In the genomic region with DNA sequence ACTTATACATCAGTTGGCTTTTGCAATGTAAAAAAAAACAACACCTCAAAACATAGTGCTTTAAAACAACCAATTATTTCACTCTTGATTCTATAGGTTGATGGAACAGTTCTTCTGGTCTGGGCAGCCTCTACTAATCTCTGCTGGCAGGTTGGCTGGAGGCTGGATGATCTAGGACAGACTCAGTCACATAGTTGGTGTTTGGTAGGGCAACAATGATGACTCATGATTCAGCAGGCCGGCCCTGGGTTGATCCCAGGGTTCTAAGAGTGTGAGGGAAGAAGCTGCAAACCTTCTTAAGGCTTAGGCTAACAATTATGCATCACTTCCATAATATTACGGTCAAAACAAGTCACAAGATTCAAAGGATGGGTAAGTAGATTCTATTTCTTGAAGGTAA, we compare ENCODE assay signal across 22 cellular contexts.
DNase-seq lines count a peak whose midpoint lies in the region; FAIRE-seq and TF ChIP-seq lines count a peak whose summit lies in the region.
"Had no signal": no experiment of that assay in that cellular context is flagged by ENCODE, and none has a peak within 500 bp of the region (broad histone marks: within the 10 kb centered on the region; RNA-seq: fewer than 3 reads in every experiment).

No MANE protein-coding gene starts in this region.

- H3K9me3 ChIP-seq in Karpas-422 (ENCODE audit: low read length) = no peaks in the 10 kb centered on the region
- H3K9me3 ChIP-seq: testis had no signal

- no peak overlapping the region for H3K4me3 ChIP-seq in astrocyte of the spinal cord (ENCODE audit: low read depth, low read length)
- no peak overlapping the region for H3K4me3 ChIP-seq in Karpas-422 (ENCODE audit: low read length)
- H3K4me3 ChIP-seq: testis had no signal

- H4K20me1 ChIP-seq in Karpas-422 (ENCODE audit: insufficient read depth, low read depth, low read length) = no peaks in the 10 kb centered on the region

- H2AFZ ChIP-seq in Karpas-422 (ENCODE audit: low read length) = no peak overlapping the region

- H3K79me2 ChIP-seq in Karpas-422 (ENCODE audit: low read length) = no peaks in the 10 kb centered on the region

- no peaks in the 10 kb centered on the region for H3K4me1 ChIP-seq in Karpas-422 (ENCODE audit: low read length)
- H3K4me1 ChIP-seq: testis had no signal

- intact Hi-C loops in head of caudate nucleus (cut with DNase I) = no loop called here

- H3K9ac ChIP-seq in Karpas-422 (ENCODE audit: low read length) = no peak overlapping the region

- H3K27me3 ChIP-seq in Karpas-422 (ENCODE audit: low read length) = no peaks in the 10 kb centered on the region
- H3K27me3 ChIP-seq: testis had no signal

- no peak for TF ChIP-seq CTCF in astrocyte of the spinal cord (IDR thresholded peaks at IDR 0.05; ENCODE audit: low read depth, low read length)

- FAIRE-seq in HTR-8/SVneo (lab: Jason Lieb, UNC) = no peak

- in situ Hi-C loops in astrocyte of the spinal cord (cut with HindIII; ENCODE audit: low sequenced_read_pairs) = no loop called here

- H3K4me2 ChIP-seq in Karpas-422 (ENCODE audit: low read depth, low read length, poor library complexity, severe bottlenecking) = no peak overlapping the region

- DNase-seq in AG20443 (ENCODE audit: low spot score) = peak; percentile 11
- DNase-seq in HTR-8/SVneo (ENCODE audit: insufficient read length, low spot score) = peak; percentile 1
- peak; percentile 2 for DNase-seq in astrocyte of the spinal cord (ENCODE audit: low read depth, low spot score)
- peak; percentile 7 for DNase-seq in myocyte (ENCODE audit: low read depth)
- DNase-seq in head of caudate nucleus = no peak
- no peak for DNase-seq in Karpas-422
- no peak for DNase-seq in activated naive CD4-positive, alpha-beta T cell (lab: John Stamatoyannopoulos, UW)
- DNase-seq in HUDEP-2 (lab: John Stamatoyannopoulos, UW; ENCODE audit: unreplicated experiment in 76 of 76) = no peak
- DNase-seq: activated CD8-positive, alpha-beta memory T cell treated with anti-CD3 and anti-CD28 coated beads, Interleukin-2, amount 50 U/mL, for 48 hours; activated naive CD8-positive, alpha-beta T cell treated with anti-CD3 and anti-CD28 coated beads, Interleukin-2, amount 50 U/mL, for 24 hours; AML-193; central memory CD4-positive, alpha-beta T cell; DMS79 treated with DMSO at 0.1 percent for 48 hours; HCEC 1CT; left colon; NCI-H146; NCI-H2171; NCI-H526 treated with DMSO at 0.1 percent for 48 hours; Right ventricle myocardium superior; stimulated activated CD4-positive, alpha-beta T cell treated with anti-CD3 and anti-CD28 coated beads, Interleukin-1b, Interleukin-23, amount 100 ng/mL, for 48 hours; testis had no signal

- no peak overlapping the region for H3K27ac ChIP-seq in Karpas-422 (ENCODE audit: low read length)
- H3K27ac ChIP-seq: epithelial cell of prostate, testis had no signal

- no peaks in the 10 kb centered on the region; the same call in 1 of the 2 replicates for H3K9me2 ChIP-seq in Karpas-422 (replicated peaks; ENCODE audit: insufficient read depth, low read length)

- no peaks in the 10 kb centered on the region for H3K36me3 ChIP-seq in Karpas-422 (ENCODE audit: insufficient read depth, low read length)

Comparison
In these comparisons a context has a peak if more than half of its experiments do, and no peak if none do; other contexts are left out.
1. DNase-seq: peak in AG20443 (single experiment), HTR-8/SVneo (single experiment), astrocyte of the spinal cord (single experiment) and myocyte (single experiment); none in head of caudate nucleus (0 of 42), Karpas-422 (single experiment), activated naive CD4-positive, alpha-beta T cell (0 of 4) and HUDEP-2 (0 of 76).